Comparison of ENCODE assay signal across 23 cellular contexts in genomic region chr2:133787651-133788050, GRCh38.
"Had no signal": no experiment of that assay in that cellular context is flagged by ENCODE, and none has a peak within 500 bp of the region (broad histone marks: within the 10 kb centered on the region; RNA-seq: fewer than 3 reads in every experiment).

No MANE protein-coding gene starts in this region.

- DNase-seq: colonic mucosa; effector CD8-positive, alpha-beta T cell; endodermal cell; foreskin melanocyte; glutamatergic neuron; heart right ventricle; hippocampal formation; left cardiac atrium; mesenchymal stem cell; mucosa of descending colon; naive thymus-derived CD4-positive, alpha-beta T cell; right cardiac atrium; small intestine; stimulated activated CD4-positive, alpha-beta T cell treated with anti-CD3 and anti-CD28 coated beads, Interleukin-1b, Interleukin-23, amount 100 ng/mL, for 48 hours; stimulated activated CD4-positive, alpha-beta T cell treated with anti-CD3 and anti-CD28 coated beads, Interleukin-4, amount 100 ng/mL, for 1 hour; stimulated activated CD8-positive, alpha-beta memory T cell treated with anti-CD3 and anti-CD28 coated beads, Interleukin-4, amount 100 ng/mL, for 48 hours; stimulated activated naive CD4-positive, alpha-beta T cell; stimulated activated naive CD8-positive, alpha-beta T cell treated with anti-CD3 and anti-CD28 coated beads, Interleukin-15, amount 100 ng/mL, for 72 hours; thyroid gland had no signal

- H3K27me3 ChIP-seq: colonic mucosa, esophagus muscularis mucosa, heart right ventricle, left lung, neural progenitor cell, thyroid gland had no signal

- ATAC-seq: heart right ventricle; left cardiac atrium; left lung; mucosa of descending colon; naive thymus-derived CD4-positive, alpha-beta T cell; right cardiac atrium; stimulated activated naive CD8-positive, alpha-beta T cell treated with anti-CD3 and anti-CD28 coated beads, Interleukin-15, amount 100 ng/mL, for 72 hours had no signal

- H2AFZ ChIP-seq: neural progenitor cell had no signal

- H3K27ac ChIP-seq: colonic mucosa, esophagus muscularis mucosa, heart right ventricle, left lung, neural progenitor cell, prostate gland, thyroid gland had no signal

- H3K4me2 ChIP-seq: neural progenitor cell had no signal

- H3K4me3 ChIP-seq: colonic mucosa, esophagus muscularis mucosa, heart right ventricle, left lung, mucosa of descending colon, neural progenitor cell, prostate gland, thyroid gland had no signal

- H3K9me3 ChIP-seq: colonic mucosa, left lung, mucosa of descending colon, prostate gland, thyroid gland had no signal

- H3K4me1 ChIP-seq: colonic mucosa, esophagus muscularis mucosa, heart right ventricle, left lung, neural progenitor cell, prostate gland, thyroid gland had no signal

- H3K36me3 ChIP-seq: colonic mucosa, esophagus muscularis mucosa, heart right ventricle, left lung, neural progenitor cell, prostate gland, thyroid gland had no signal

- H3K9ac ChIP-seq: neural progenitor cell had no signal
